Comparison of ENCODE assay signal across 19 cellular contexts in genomic region chr1:224054012-224054411, GRCh38. TPM values are rescaled to one million over a fixed set of nuclear protein-coding genes. Genes with fewer than 3 reads are reported as not detected.
DNase-seq lines count a peak whose midpoint lies in the region; ATAC-seq and TF ChIP-seq lines count a peak whose summit lies in the region.
"Had no signal": no experiment of that assay in that cellular context is flagged by ENCODE, and none has a peak within 500 bp of the region (broad histone marks: within the 10 kb centered on the region; RNA-seq: fewer than 3 reads in every experiment).

No MANE protein-coding gene starts in this region.

- no peaks in the 10 kb centered on the region for H3K9me3 Mint-ChIP-seq in activated CD4-positive, alpha-beta T cell treated with anti-CD3 and anti-CD28 coated beads for 36 hours (ENCODE audit: low read depth)
- H3K9me3 Mint-ChIP-seq in endothelial cell (ENCODE audit: unreplicated experiment): no peaks in the 10 kb centered on the region
- H3K9me3 Mint-ChIP-seq: CD8-positive, alpha-beta T cell had no signal

- DNase-seq in activated CD4-positive, alpha-beta T cell treated with anti-CD3 and anti-CD28 coated beads for 36 hours: no peak
- DNase-seq in activated CD4-positive, alpha-beta T cell treated with anti-CD3 and anti-CD28 coated beads for 4 hours: no peak
- DNase-seq in NOMO-1 treated with DMSO at 0.1 percent for 48 hours (lab: John Stamatoyannopoulos, UW; ENCODE audit: unreplicated experiment) (peak; percentile 37), endothelial cell (ENCODE audit: low spot score) (no peak), pulmonary artery endothelial cell (ENCODE audit: low read depth, low spot score) (peak; percentile 63)
- DNase-seq in central memory CD4-positive, alpha-beta T cell: no peak
- DNase-seq: CD8-positive, alpha-beta T cell; DND-41; GDM1; H7; NCI-H1092; NCI-H146; NCI-H526 treated with DMSO at 0.1 percent for 48 hours; PC-9; SJCRH30; SW 1271 had no signal

- no peaks in the 10 kb centered on the region for H3K36me3 Mint-ChIP-seq in activated CD4-positive, alpha-beta T cell treated with anti-CD3 and anti-CD28 coated beads for 36 hours (ENCODE audit: low read depth)
- peaks cover 16% of the 10 kb centered on the region for H3K36me3 Mint-ChIP-seq in endothelial cell (ENCODE audit: low read depth, unreplicated experiment)
- H3K36me3 Mint-ChIP-seq: CD8-positive, alpha-beta T cell had no signal

- POLR2A ChIA-PET in activated CD4-positive, alpha-beta T cell treated with anti-CD3 and anti-CD28 coated beads for 36 hours (lab: Charles Lee): no interaction called here

- CTCF ChIA-PET in activated CD4-positive, alpha-beta T cell treated with anti-CD3 and anti-CD28 coated beads for 36 hours (lab: Charles Lee): no interaction called here

- peak; percentile 42 for ATAC-seq in activated CD4-positive, alpha-beta T cell treated with anti-CD3 and anti-CD28 coated beads for 36 hours
- ATAC-seq in HG02885 (IDR thresholded peaks at IDR 0.05; ENCODE audit: poor library complexity, unreplicated experiment) (no peak), GM21360 (IDR thresholded peaks at IDR 0.05; ENCODE audit: unreplicated experiment) (no peak)
- ATAC-seq: CD8-positive, alpha-beta T cell; GM12878 had no signal

- intact Hi-C loops in activated CD4-positive, alpha-beta T cell treated with anti-CD3 and anti-CD28 coated beads for 36 hours (cut with DNase I, micrococcal nuclease): no loop called here

- H3K27me3 Mint-ChIP-seq in activated CD4-positive, alpha-beta T cell treated with anti-CD3 and anti-CD28 coated beads for 36 hours: peaks cover 4% of the 10 kb centered on the region
- peaks cover 7% of the 10 kb centered on the region for H3K27me3 Mint-ChIP-seq in endothelial cell (ENCODE audit: unreplicated experiment)

- H3K4me3 Mint-ChIP-seq in activated CD4-positive, alpha-beta T cell treated with anti-CD3 and anti-CD28 coated beads for 36 hours: no peak overlapping the region
- no peak overlapping the region for H3K4me3 Mint-ChIP-seq in endothelial cell (ENCODE audit: unreplicated experiment)
- H3K4me3 Mint-ChIP-seq: CD8-positive, alpha-beta T cell had no signal

- H3K4me1 Mint-ChIP-seq in activated CD4-positive, alpha-beta T cell treated with anti-CD3 and anti-CD28 coated beads for 36 hours: no peaks in the 10 kb centered on the region
- H3K4me1 Mint-ChIP-seq in endothelial cell (ENCODE audit: unreplicated experiment): peaks cover 25% of the 10 kb centered on the region

- TF ChIP-seq CTCF in endothelial cell (IDR thresholded peaks at IDR 0.05; ENCODE audit: unreplicated experiment): no peak

- no peak overlapping the region for H3K27ac Mint-ChIP-seq in activated CD4-positive, alpha-beta T cell treated with anti-CD3 and anti-CD28 coated beads for 36 hours
- peak overlapping the region; percentile 28 for H3K27ac Mint-ChIP-seq in endothelial cell (ENCODE audit: unreplicated experiment)
- H3K27ac Mint-ChIP-seq: CD8-positive, alpha-beta T cell had no signal

RNA-seq across cellular contexts. Expression of gene FBXO28, which starts 59.9 kb away (rescaled TPM):
- total RNA-seq in activated CD4-positive, alpha-beta T cell treated with anti-CD3 and anti-CD28 coated beads for 36 hours: 10 to 100 TPM; 17.1 to 19.7 TPM
- total RNA-seq in endothelial cell (ENCODE audit: unreplicated experiment) (40.6 TPM), pulmonary artery endothelial cell (46.6 and 56.5 TPM in 2 replicates)

Comparison
In these comparisons a context has a peak if more than half of its experiments do, and no peak if none do; other contexts are left out.
1. DNase-seq: peak in NOMO-1 treated with DMSO at 0.1 percent for 48 hours (single experiment) and pulmonary artery endothelial cell (single experiment); none in activated CD4-positive, alpha-beta T cell treated with anti-CD3 and anti-CD28 coated beads for 36 hours (single experiment), activated CD4-positive, alpha-beta T cell treated with anti-CD3 and anti-CD28 coated beads for 4 hours (0 of 2), endothelial cell (single experiment) and central memory CD4-positive, alpha-beta T cell (single experiment).